Comparison of ENCODE assay signal across 19 cellular contexts in the genomic region with DNA sequence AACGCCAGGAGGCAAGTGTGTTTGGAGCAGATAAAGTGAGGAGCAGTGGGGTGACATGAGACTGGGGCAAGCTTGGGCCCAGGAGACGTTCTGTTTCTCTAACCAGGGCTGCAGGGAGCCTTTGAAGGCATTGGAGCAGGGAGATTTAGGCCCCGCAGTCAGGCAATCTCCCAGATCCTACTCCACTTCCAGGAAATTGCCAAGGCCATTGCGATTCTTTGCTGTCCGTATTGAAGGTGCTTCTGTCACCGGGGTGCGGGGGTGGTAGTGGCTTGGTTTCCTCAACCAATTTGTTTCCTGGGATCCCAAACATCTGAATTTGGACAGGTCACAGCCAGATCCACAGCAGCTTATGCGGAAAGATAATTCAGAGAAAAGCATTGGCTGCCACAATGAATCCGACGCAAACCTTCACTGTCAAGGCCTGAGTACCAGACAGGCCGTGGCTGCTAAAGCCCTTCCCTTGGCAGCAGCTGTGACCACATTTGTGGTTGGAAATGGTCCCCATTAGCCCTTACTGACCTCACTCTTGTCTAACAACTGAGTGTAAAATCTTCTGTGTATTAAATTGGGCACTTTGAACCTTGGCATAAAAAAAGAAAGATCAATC.
"Had no signal": no experiment of that assay in that cellular context is flagged by ENCODE, and none has a peak within 500 bp of the region (broad histone marks: within the 10 kb centered on the region; RNA-seq: fewer than 3 reads in every experiment).

No MANE protein-coding gene starts in this region.

- H3K4me1 ChIP-seq: gastrocnemius medialis, lower lobe of right lung, sigmoid colon had no signal

- H3K9me3 ChIP-seq: gastrocnemius medialis, lower lobe of right lung, ovary, sigmoid colon had no signal

- ATAC-seq: effector memory CD8-positive, alpha-beta T cell; gastrocnemius medialis; left colon; lower lobe of right lung; stimulated activated memory B cell treated with anti-CD40 and anti-IgM and Interleukin-4, amounts not matched to agents 10 μg/mL and 1 μg/mL and 100 μg/mL, for 72 hours had no signal

- DNase-seq: activated CD4-positive, CD25-positive, alpha-beta regulatory T cell treated with anti-CD3 and anti-CD28 coated beads, Interleukin-2, amount 50 U/mL, for 72 hours; activated gamma-delta T cell treated with Interleukin-2 at 50 U/mL for 16 hours; activated naive CD8-positive, alpha-beta T cell treated with anti-CD3 and anti-CD28 coated beads for 36 hours; activated T-cell treated with anti-CD3 and anti-CD28 coated beads, Interleukin-2, amount 50 U/mL, for 48 hours; amygdala; brain microvascular endothelial cell; effector memory CD8-positive, alpha-beta T cell; gastrocnemius medialis; left colon; lower lobe of right lung; ovary; sigmoid colon; stimulated activated CD4-positive, alpha-beta T cell treated with anti-CD3 and anti-CD28 coated beads, Interleukin-2, amount 100 ng/mL, for 48 hours; T-helper 1 cell; T1000 had no signal

- H3K4me3 ChIP-seq: gastrocnemius medialis, lower lobe of right lung, ovary, sigmoid colon had no signal

- H3K27ac ChIP-seq: brain microvascular endothelial cell, epithelial cell of prostate, gastrocnemius medialis, lower lobe of right lung, ovary, sigmoid colon had no signal

- H3K27ac Mint-ChIP-seq: activated naive CD8-positive, alpha-beta T cell treated with anti-CD3 and anti-CD28 coated beads for 36 hours; dendritic cell treated with granulocyte-macrophage colony-stimulating factor and Interleukin-4, amounts not matched to agents 40 ng/mL and 50 ng/mL, for 4 days; effector memory CD8-positive, alpha-beta T cell; stimulated activated memory B cell treated with anti-CD40 and anti-IgM and Interleukin-4, amounts not matched to agents 10 μg/mL and 1 μg/mL and 100 μg/mL, for 72 hours had no signal

- H3K27me3 ChIP-seq: brain microvascular endothelial cell, ovary had no signal

- H3K4me1 Mint-ChIP-seq: activated naive CD8-positive, alpha-beta T cell treated with anti-CD3 and anti-CD28 coated beads for 36 hours; neural crest cell; stimulated activated memory B cell treated with anti-CD40 and anti-IgM and Interleukin-4, amounts not matched to agents 10 μg/mL and 1 μg/mL and 100 μg/mL, for 72 hours had no signal

- H3K4me3 Mint-ChIP-seq: activated naive CD8-positive, alpha-beta T cell treated with anti-CD3 and anti-CD28 coated beads for 36 hours; dendritic cell treated with granulocyte-macrophage colony-stimulating factor and Interleukin-4, amounts not matched to agents 40 ng/mL and 50 ng/mL, for 4 days; effector memory CD8-positive, alpha-beta T cell; neural crest cell; stimulated activated memory B cell treated with anti-CD40 and anti-IgM and Interleukin-4, amounts not matched to agents 10 μg/mL and 1 μg/mL and 100 μg/mL, for 72 hours had no signal

- H3K36me3 ChIP-seq: brain microvascular endothelial cell, gastrocnemius medialis, lower lobe of right lung, ovary, sigmoid colon had no signal

- H3K9me3 Mint-ChIP-seq: activated naive CD8-positive, alpha-beta T cell treated with anti-CD3 and anti-CD28 coated beads for 36 hours; dendritic cell treated with granulocyte-macrophage colony-stimulating factor and Interleukin-4, amounts not matched to agents 40 ng/mL and 50 ng/mL, for 4 days; effector memory CD8-positive, alpha-beta T cell; neural crest cell had no signal

- H3K36me3 Mint-ChIP-seq: activated naive CD8-positive, alpha-beta T cell treated with anti-CD3 and anti-CD28 coated beads for 36 hours; stimulated activated memory B cell treated with anti-CD40 and anti-IgM and Interleukin-4, amounts not matched to agents 10 μg/mL and 1 μg/mL and 100 μg/mL, for 72 hours had no signal
